In the genomic region with DNA sequence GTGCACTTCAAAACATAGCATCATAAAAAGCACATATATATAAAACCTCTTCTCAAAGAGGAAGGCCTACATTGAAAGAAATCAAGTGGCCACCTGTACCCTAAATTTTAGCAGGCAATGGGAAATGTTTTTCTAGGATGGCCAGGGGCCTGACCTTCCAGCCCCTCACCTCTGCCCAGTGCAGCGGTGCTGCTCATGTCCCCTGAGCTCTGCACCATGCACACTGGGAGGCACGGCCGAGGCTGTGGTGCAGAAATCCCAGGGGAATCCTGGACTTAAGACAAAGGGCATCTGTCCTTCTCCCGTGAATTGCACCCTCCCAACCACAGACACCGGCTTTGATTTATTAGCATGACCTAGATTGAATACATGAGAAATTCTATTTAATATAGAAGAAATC, we compare ENCODE assay signal across 34 cellular contexts.
"Had no signal": no experiment of that assay in that cellular context is flagged by ENCODE, and none has a peak within 500 bp of the region (broad histone marks: within the 10 kb centered on the region; RNA-seq: fewer than 3 reads in every experiment).

No MANE protein-coding gene starts in this region.

- H3K4me3 ChIP-seq: MG63 had no signal

- H3K36me3 ChIP-seq: MG63 had no signal

- H3K9me3 ChIP-seq: MG63 had no signal

- DNase-seq: Karpas-422, Kasumi-1, MG63, MM.1S, MV-4-11, NCI-H1048, NCI-H1092, NCI-H1092 treated with DMSO at 0.1 percent for 48 hours, NCI-H1105, NCI-H1105 treated with DMSO at 0.1 percent for 48 hours, NCI-H1417, NCI-H1417 treated with DMSO at 0.1 percent for 48 hours, NCI-H1436, NCI-H1436 treated with DMSO at 0.1 percent for 48 hours, NCI-H146, NCI-H1694, NCI-H1694 treated with DMSO at 0.1 percent for 48 hours, NCI-H187, NCI-H187 treated with DMSO at 0.1 percent for 48 hours, NCI-H1930, NCI-H2029, NCI-H2081, NCI-H2081 treated with DMSO at 0.1 percent for 48 hours, NCI-H2107, NCI-H2171, NCI-H2171 treated with DMSO at 0.1 percent for 48 hours, NCI-H2227 treated with DMSO at 0.1 percent for 48 hours, NCI-H226, NCI-H345, NCI-H446, NCI-H446 treated with DMSO at 0.1 percent for 48 hours, NCI-H510A, NCI-H510A treated with DMSO at 0.1 percent for 48 hours, NCI-H524 had no signal
